Comparison of ENCODE assay signal across 36 cellular contexts in genomic region chr2:42942214-42942989, GRCh38.
DNase-seq lines count a peak whose midpoint lies in the region; ATAC-seq and TF ChIP-seq lines count a peak whose summit lies in the region.
"Had no signal": no experiment of that assay in that cellular context is flagged by ENCODE, and none has a peak within 500 bp of the region (broad histone marks: within the 10 kb centered on the region; RNA-seq: fewer than 3 reads in every experiment).

No MANE protein-coding gene starts in this region.

- H3K4me3 ChIP-seq in heart right ventricle: no peak overlapping the region
- no peak overlapping the region for H3K4me3 ChIP-seq in endodermal cell (ENCODE audit: low read length)
- H3K4me3 ChIP-seq in neural progenitor cell: no peak overlapping the region
- no peak overlapping the region for H3K4me3 ChIP-seq in gastroesophageal sphincter
- H3K4me3 ChIP-seq: prostate gland, sigmoid colon, SJCRH30, stomach, tibial nerve had no signal

- H3K79me2 ChIP-seq in neural progenitor cell (ENCODE audit: low read depth): no peaks in the 10 kb centered on the region

- H4K20me1 ChIP-seq in neural progenitor cell (ENCODE audit: low read depth): no peaks in the 10 kb centered on the region

- TF ChIP-seq POLR2A in gastroesophageal sphincter (IDR thresholded peaks at IDR 0.05): no peak

- H3K36me3 Mint-ChIP-seq in endodermal cell (ENCODE audit: low read depth) (no peaks in the 10 kb centered on the region), neural progenitor cell (no peaks in the 10 kb centered on the region)
- H3K36me3 Mint-ChIP-seq: activated CD8-positive, alpha-beta memory T cell treated with anti-CD3 and anti-CD28 coated beads, Interleukin-2, amount 10 ng/mL, durations not matched to agents 7 days and 5 days; activated naive CD8-positive, alpha-beta T cell treated with anti-CD3 and anti-CD28 coated beads for 36 hours; CD14-positive monocyte; T-cell; WTC11 had no signal

- WGBS in heart right ventricle, 2 donors: 92% methylated on average over 8 of the region's 8 CpGs
- WGBS in endodermal cell (ENCODE audit: insufficient coverage in 1 of 2, insufficient read length in 1 of 2), 2 experiments: 93 to 98% methylated on average over 6 to 8 of the region's 8 CpGs
- WGBS in gastroesophageal sphincter (ENCODE audit: low coverage in 1 of 2), 2 donors: 89 to 100% methylated on average over 1 to 8 of the region's 8 CpGs

- H3K9me3 Mint-ChIP-seq in endodermal cell (no peaks in the 10 kb centered on the region), neural progenitor cell (peaks cover 7% of the 10 kb centered on the region)
- H3K9me3 Mint-ChIP-seq: activated naive CD8-positive, alpha-beta T cell treated with anti-CD3 and anti-CD28 coated beads for 36 hours; activated T-cell treated with anti-CD3 and anti-CD28 coated beads, Interleukin-2, amount 50 U/mL, for 4 hours; CD14-positive monocyte; HFFc6; T-cell; WTC11 had no signal

- H3K27me3 Mint-ChIP-seq in endodermal cell (ENCODE audit: insufficient read depth): peaks cover 5% of the 10 kb centered on the region
- peaks cover 18% of the 10 kb centered on the region for H3K27me3 Mint-ChIP-seq in neural progenitor cell (ENCODE audit: insufficient read depth, low read depth)
- H3K27me3 Mint-ChIP-seq: activated naive CD8-positive, alpha-beta T cell treated with anti-CD3 and anti-CD28 coated beads for 36 hours; T-cell had no signal

- H3K4me1 ChIP-seq in heart right ventricle: peaks cover 0 to 59% (median 26%) of the 10 kb centered on the region in 9 donors
- peaks cover 7% of the 10 kb centered on the region for H3K4me1 ChIP-seq in endodermal cell (ENCODE audit: control insufficient read depth, insufficient read depth, low read length)
- no peaks in the 10 kb centered on the region for H3K4me1 ChIP-seq in neural progenitor cell
- peaks cover 0 to 39% (median 3%) of the 10 kb centered on the region in 3 donors for H3K4me1 ChIP-seq in gastroesophageal sphincter
- H3K4me1 ChIP-seq: prostate gland had no signal

- H3K9ac ChIP-seq in endodermal cell (ENCODE audit: extremely low read depth, low read length, poor library complexity, severe bottlenecking) (no peak overlapping the region), neural progenitor cell (no peak overlapping the region)

- TF ChIP-seq EP300 in gastroesophageal sphincter (IDR thresholded peaks at IDR 0.05): no peak

- DNase-seq in heart right ventricle (no peak), Right ventricle myocardium superior (no peak), endodermal cell (peak; percentile 31), neural progenitor cell (ENCODE audit: low spot score) (no peak), posterior vena cava (ENCODE audit: low spot score) (no peak), kidney glomerular epithelial cell (lab: John Stamatoyannopoulos, UW) (no peak), dedifferentiated amniotic fluid mesenchymal stem cell (ENCODE audit: extremely low spot score) (no peak)
- DNase-seq: 8988T; activated CD4-positive, alpha-beta T cell treated with anti-CD3 and anti-CD28 coated beads, Interleukin-2, amount 50 U/mL, for 1 hour; activated CD8-positive, alpha-beta memory T cell treated with anti-CD3 and anti-CD28 coated beads, Interleukin-2, amount 10 ng/mL, durations not matched to agents 7 days and 5 days; activated gamma-delta T cell; activated naive CD8-positive, alpha-beta T cell treated with anti-CD3 and anti-CD28 coated beads for 36 hours; activated T-cell treated with anti-CD3 and anti-CD28 coated beads, Interleukin-2, amount 50 U/mL, for 4 hours; aorta; Calu3; dermis blood vessel endothelial cell; DMS79; GF-D8; HFFc6; hypothalamus; left colon; NCI-H1048; NCI-H1694 treated with DMSO at 0.1 percent for 48 hours; NCI-H2171; NCI-H510A; sigmoid colon; SJCRH30; stimulated activated CD4-positive, alpha-beta T cell treated with anti-CD3 and anti-CD28 coated beads, Interleukin-4, amount 100 ng/mL, for 1 hour; stomach; T-cell had no signal

- H3K27ac ChIP-seq in heart right ventricle (peak overlapping the region in 7 of 10 donors; percentile 37 to 67 (median 47)), endodermal cell (ENCODE audit: low read depth, low read length) (no peak overlapping the region), neural progenitor cell (no peak overlapping the region), gastroesophageal sphincter (no peak overlapping the region)
- H3K27ac ChIP-seq: neutrophil, sigmoid colon, SJCRH30 had no signal

- H3K27ac Mint-ChIP-seq in endodermal cell (no peak overlapping the region), neural progenitor cell (no peak overlapping the region)
- H3K27ac Mint-ChIP-seq: activated CD8-positive, alpha-beta memory T cell treated with anti-CD3 and anti-CD28 coated beads, Interleukin-2, amount 10 ng/mL, durations not matched to agents 7 days and 5 days; activated naive CD8-positive, alpha-beta T cell treated with anti-CD3 and anti-CD28 coated beads for 36 hours; HFFc6; T-cell; WTC11 had no signal

- H3K9me3 ChIP-seq in heart right ventricle: no peaks in the 10 kb centered on the region
- no peaks in the 10 kb centered on the region for H3K9me3 ChIP-seq in endodermal cell (ENCODE audit: control insufficient read depth, low read length)
- H3K9me3 ChIP-seq in neural progenitor cell (ENCODE audit: low read depth): no peaks in the 10 kb centered on the region
- no peaks in the 10 kb centered on the region for H3K9me3 ChIP-seq in gastroesophageal sphincter
- H3K9me3 ChIP-seq: neutrophil, prostate gland, sigmoid colon, SJCRH30, stomach, tibial nerve had no signal

- H3K4me1 Mint-ChIP-seq in endodermal cell (peaks cover 22% of the 10 kb centered on the region), neural progenitor cell (peaks cover 16% of the 10 kb centered on the region)
- H3K4me1 Mint-ChIP-seq: WTC11 had no signal

- H3K4me2 ChIP-seq in neural progenitor cell: no peak overlapping the region

- peak overlapping the region; percentile 66 for H2AFZ ChIP-seq in neural progenitor cell (replicated peaks)

- no peak for TF ChIP-seq CTCF in heart right ventricle (IDR thresholded peaks at IDR 0.05)
- no peak for TF ChIP-seq CTCF in endodermal cell (conservative IDR thresholded peaks at IDR 0.05)
- TF ChIP-seq CTCF in neural progenitor cell (IDR thresholded peaks at IDR 0.05): no peak
- no peak for TF ChIP-seq CTCF in gastroesophageal sphincter (IDR thresholded peaks at IDR 0.05)

- no peak for ATAC-seq in heart right ventricle
- no peak for ATAC-seq in Right ventricle myocardium superior (ENCODE audit: poor library complexity)
- no peak for ATAC-seq in gastroesophageal sphincter
- ATAC-seq: activated CD8-positive, alpha-beta memory T cell treated with anti-CD3 and anti-CD28 coated beads, Interleukin-2, amount 10 ng/mL, durations not matched to agents 7 days and 5 days; activated T-cell treated with anti-CD3 and anti-CD28 coated beads, Interleukin-2, amount 50 U/mL, for 4 hours; left colon; T-cell; WTC11 had no signal

- no peaks in the 10 kb centered on the region for H3K27me3 ChIP-seq in heart right ventricle
- no peaks in the 10 kb centered on the region for H3K27me3 ChIP-seq in endodermal cell (ENCODE audit: control insufficient read depth, insufficient read depth, low read length, poor library complexity, severe bottlenecking)
- H3K27me3 ChIP-seq in neural progenitor cell: no peaks in the 10 kb centered on the region
- no peaks in the 10 kb centered on the region for H3K27me3 ChIP-seq in gastroesophageal sphincter
- H3K27me3 ChIP-seq: neutrophil, sigmoid colon, SJCRH30, stomach, tibial nerve had no signal

- peaks cover 4% of the 10 kb centered on the region for H3F3A ChIP-seq in neural progenitor cell (ENCODE audit: low read depth)

- H3K36me3 ChIP-seq in heart right ventricle: no peaks in the 10 kb centered on the region
- no peaks in the 10 kb centered on the region for H3K36me3 ChIP-seq in endodermal cell (ENCODE audit: control insufficient read depth, insufficient read depth, low read length)
- no peaks in the 10 kb centered on the region for H3K36me3 ChIP-seq in neural progenitor cell
- no peaks in the 10 kb centered on the region for H3K36me3 ChIP-seq in gastroesophageal sphincter
- H3K36me3 ChIP-seq: neutrophil, prostate gland, sigmoid colon, SJCRH30, stomach, tibial nerve had no signal

- H3K4me3 Mint-ChIP-seq in endodermal cell (no peak overlapping the region), neural progenitor cell (no peak overlapping the region)
- H3K4me3 Mint-ChIP-seq: activated CD8-positive, alpha-beta memory T cell treated with anti-CD3 and anti-CD28 coated beads, Interleukin-2, amount 10 ng/mL, durations not matched to agents 7 days and 5 days; activated naive CD8-positive, alpha-beta T cell treated with anti-CD3 and anti-CD28 coated beads for 36 hours; activated T-cell treated with anti-CD3 and anti-CD28 coated beads, Interleukin-2, amount 50 U/mL, for 4 hours; CD14-positive monocyte; HFFc6; T-cell; WTC11 had no signal

- intact Hi-C loops in heart right ventricle (cut with DNase I): loop anchor here in 3 of 10 donors (10.0 kb wide), 3 partner anchors 282 to 592 kb away; partner anchors contain the start of gene ZFP36L2 (in 1 of the 3)
- intact Hi-C loops in Right ventricle myocardium superior (cut with DNase I): loop anchor here (10.0 kb wide), 1 partner anchor 542 kb away; no protein-coding TSS in a partner anchor
- intact Hi-C loops in posterior vena cava (cut with DNase I): loop anchor here in 1 of 2 donors (10.0 kb wide), 1 partner anchor 88 kb away; no protein-coding TSS in a partner anchor

Comparison
In these comparisons a context has a peak if more than half of its experiments do, and no peak if none do; other contexts are left out.
1. H3K27ac ChIP-seq: peak in heart right ventricle (7 of 10); none in endodermal cell (single experiment), neural progenitor cell (single experiment) and gastroesophageal sphincter (0 of 4).